ENCODE assay signal across 9 cellular contexts in genomic region chr22:39148727-39149535, GRCh38. TPM values are rescaled to one million over a fixed set of nuclear protein-coding genes. Genes with fewer than 3 reads are reported as not detected.
DNase-seq lines count a peak whose midpoint lies in the region; ATAC-seq and TF ChIP-seq lines count a peak whose summit lies in the region.
"Had no signal": no experiment of that assay in that cellular context is flagged by ENCODE, and none has a peak within 500 bp of the region (broad histone marks: within the 10 kb centered on the region; RNA-seq: fewer than 3 reads in every experiment).

No MANE protein-coding gene starts in this region.

- H3K27ac ChIP-seq in coronary artery (peak overlapping the region; percentile 89 to 99), neutrophil (peak overlapping the region; percentile 6), vagina (peak overlapping the region; percentile 99)

- H3K36me3 ChIP-seq in neutrophil (peaks cover 32% of the 10 kb centered on the region), vagina (no peaks in the 10 kb centered on the region)

- H3K9me3 ChIP-seq in neutrophil (no peaks in the 10 kb centered on the region), vagina (no peaks in the 10 kb centered on the region)

- DNase-seq in EL (peak; percentile 21), coronary artery (ENCODE audit: low spot score) (no peak), vagina (ENCODE audit: extremely low spot score in 2 of 2) (peak in 1 of 2 donors; percentile 87), SHP77 (lab: John Stamatoyannopoulos, UW) (no peak)
- DNase-seq in activated CD4-positive, CD25-positive, alpha-beta regulatory T cell treated with anti-CD3 and anti-CD28 coated beads, Interleukin-2, amount 50 U/mL, for 72 hours: peak; percentile 68

- H3K27me3 ChIP-seq in neutrophil (peaks cover 22% of the 10 kb centered on the region), vagina (no peaks in the 10 kb centered on the region)

- peak overlapping the region; percentile 98 for H3K4me3 ChIP-seq in coronary artery
- no peak overlapping the region for H3K4me3 ChIP-seq in neutrophil (ENCODE audit: low read depth in 1 of 2, low read length in 1 of 2)
- peak overlapping the region in 1 of 2 donors; percentile 100 for H3K4me3 ChIP-seq in vagina

- H3K4me1 ChIP-seq in neutrophil (ENCODE audit: control insufficient read depth in 1 of 2, insufficient read depth in 1 of 2, low read depth in 1 of 2, low read length in 1 of 2) (peaks cover 51 to 53% of the 10 kb centered on the region in 2 experiments), vagina (peaks cover 85% of the 10 kb centered on the region)

- intact Hi-C loops in vagina (cut with DNase I): no loop called here

- ATAC-seq in GM18498 (IDR thresholded peaks at IDR 0.05; ENCODE audit: unreplicated experiment) (no peak), HG02610 (IDR thresholded peaks at IDR 0.05; ENCODE audit: unreplicated experiment) (no peak)

- TF ChIP-seq CTCF in coronary artery (IDR thresholded peaks at IDR 0.05): no peak
- no peak for TF ChIP-seq CTCF in neutrophil (IDR thresholded peaks at IDR 0.05)
- TF ChIP-seq CTCF in vagina (IDR thresholded peaks at IDR 0.05): no peak

- TF ChIP-seq POLR2A in vagina (IDR thresholded peaks at IDR 0.05): peak in 1 of 2 donors; percentile 29

RNA-seq across cellular contexts. Expression of gene CBX7, which starts 3.5 kb away (rescaled TPM):
- total RNA-seq in vagina: 98.0 TPM

RNA-seq across cellular contexts. Expression of gene APOBEC3H, which starts 51.9 kb away (rescaled TPM):
- not detected for total RNA-seq in vagina
- total RNA-seq: dermis microvascular lymphatic vessel endothelial cell had no signal

Comparison
In these comparisons a context has a peak if more than half of its experiments do, and no peak if none do; other contexts are left out.
1. DNase-seq: peak in EL (single experiment) and activated CD4-positive, CD25-positive, alpha-beta regulatory T cell treated with anti-CD3 and anti-CD28 coated beads, Interleukin-2, amount 50 U/mL, for 72 hours (single experiment); none in coronary artery (single experiment) and SHP77 (0 of 2).
2. H3K27ac ChIP-seq: peak in every context shown above with its lines; median percentile 99 in vagina; 94 in coronary artery; 6 in neutrophil.